17 cellular contexts compared by ENCODE assay signal in genomic region chr6:13419826-13420225, GRCh38.
DNase-seq lines count a peak whose midpoint lies in the region; ATAC-seq and TF ChIP-seq lines count a peak whose summit lies in the region.
"Had no signal": no experiment of that assay in that cellular context is flagged by ENCODE, and none has a peak within 500 bp of the region (broad histone marks: within the 10 kb centered on the region; RNA-seq: fewer than 3 reads in every experiment).

No MANE protein-coding gene starts in this region.

- POLR2A ChIA-PET in GM10248 (lab: Yijun Ruan, JAX): no interaction called here

- H3K9me3 Mint-ChIP-seq in activated naive CD8-positive, alpha-beta T cell (ENCODE audit: low read depth): peaks cover 3% of the 10 kb centered on the region
- no peaks in the 10 kb centered on the region for H3K9me3 Mint-ChIP-seq in immature natural killer cell
- peaks cover 5% of the 10 kb centered on the region for H3K9me3 Mint-ChIP-seq in stimulated activated memory B cell treated with anti-CD40 and anti-IgM and Interleukin-4, amounts not matched to agents 10 μg/mL and 1 μg/mL and 100 μg/mL, for 72 hours
- H3K9me3 Mint-ChIP-seq: mesothelial cell of epicardium had no signal

- intact Hi-C loops in body of pancreas (cut with DNase I): no loop called here

- H3K4me1 Mint-ChIP-seq in activated naive CD8-positive, alpha-beta T cell (ENCODE audit: low read depth): peaks cover 27% of the 10 kb centered on the region
- peaks cover 90 to 98% of the 10 kb centered on the region in 2 donors for H3K4me1 Mint-ChIP-seq in immature natural killer cell
- H3K4me1 Mint-ChIP-seq in stimulated activated memory B cell treated with anti-CD40 and anti-IgM and Interleukin-4, amounts not matched to agents 10 μg/mL and 1 μg/mL and 100 μg/mL, for 72 hours: peaks cover 23% of the 10 kb centered on the region

- ATAC-seq in stimulated activated memory B cell treated with anti-CD40 and anti-IgM and Interleukin-4, amounts not matched to agents 10 μg/mL and 1 μg/mL and 100 μg/mL, for 72 hours: no peak
- ATAC-seq in body of pancreas: no peak
- ATAC-seq: activated T-cell treated with anti-CD3 and anti-CD28 coated beads, Interleukin-2, amount 50 U/mL, for 72 hours had no signal

- H3K4me1 ChIP-seq in SJCRH30 (no peaks in the 10 kb centered on the region), body of pancreas (peaks cover 34% of the 10 kb centered on the region)

- H3K27ac Mint-ChIP-seq in activated naive CD8-positive, alpha-beta T cell: no peak overlapping the region
- H3K27ac Mint-ChIP-seq in immature natural killer cell: peak overlapping the region; percentile 43 to 99 (median 88)
- peak overlapping the region; percentile 81 for H3K27ac Mint-ChIP-seq in stimulated activated memory B cell treated with anti-CD40 and anti-IgM and Interleukin-4, amounts not matched to agents 10 μg/mL and 1 μg/mL and 100 μg/mL, for 72 hours
- H3K27ac Mint-ChIP-seq: activated CD4-positive, alpha-beta T cell treated with anti-CD3 and anti-CD28 coated beads, Interleukin-2, amount 10 ng/mL, durations not matched to agents 24 days and 14 days; activated T-cell treated with anti-CD3 and anti-CD28 coated beads, Interleukin-2, amount 50 U/mL, for 72 hours had no signal

- H3K27ac ChIP-seq in SJCRH30 (no peak overlapping the region), body of pancreas (no peak overlapping the region)
- H3K27ac ChIP-seq: epithelial cell of prostate had no signal

- H3K4me3 ChIP-seq in SJCRH30 (no peak overlapping the region), body of pancreas (no peak overlapping the region)
- H3K4me3 ChIP-seq: smooth muscle cell had no signal

- peaks cover 10% of the 10 kb centered on the region for H3K36me3 Mint-ChIP-seq in activated naive CD8-positive, alpha-beta T cell
- H3K36me3 Mint-ChIP-seq in immature natural killer cell: peaks cover 7 to 28% (median 18%) of the 10 kb centered on the region in 3 donors
- peaks cover 21% of the 10 kb centered on the region for H3K36me3 Mint-ChIP-seq in stimulated activated memory B cell treated with anti-CD40 and anti-IgM and Interleukin-4, amounts not matched to agents 10 μg/mL and 1 μg/mL and 100 μg/mL, for 72 hours
- H3K36me3 Mint-ChIP-seq: mesothelial cell of epicardium had no signal

- H3K36me3 ChIP-seq in SJCRH30: no peaks in the 10 kb centered on the region
- no peaks in the 10 kb centered on the region for H3K36me3 ChIP-seq in body of pancreas (replicated peaks in 1 of 2; ENCODE audit: insufficient read depth in 1 of 2, low read depth in 2 of 2)

- H3K9me3 ChIP-seq in SJCRH30 (replicated peaks): no peaks in the 10 kb centered on the region
- H3K9me3 ChIP-seq in body of pancreas: no peaks in the 10 kb centered on the region

- no peaks in the 10 kb centered on the region for H3K27me3 Mint-ChIP-seq in activated naive CD8-positive, alpha-beta T cell
- H3K27me3 Mint-ChIP-seq in immature natural killer cell (ENCODE audit: low read depth in 3 of 3): peaks cover 0 to 3% (median 2%) of the 10 kb centered on the region in 3 donors
- no peaks in the 10 kb centered on the region for H3K27me3 Mint-ChIP-seq in stimulated activated memory B cell treated with anti-CD40 and anti-IgM and Interleukin-4, amounts not matched to agents 10 μg/mL and 1 μg/mL and 100 μg/mL, for 72 hours
- H3K27me3 Mint-ChIP-seq: activated CD4-positive, alpha-beta T cell treated with anti-CD3 and anti-CD28 coated beads, Interleukin-2, amount 10 ng/mL, durations not matched to agents 24 days and 14 days had no signal

- H3K4me3 Mint-ChIP-seq in activated naive CD8-positive, alpha-beta T cell: peak overlapping the region; percentile 52
- H3K4me3 Mint-ChIP-seq in immature natural killer cell: peak overlapping the region; percentile 68 to 81 (median 76)
- peak overlapping the region; percentile 67 for H3K4me3 Mint-ChIP-seq in stimulated activated memory B cell treated with anti-CD40 and anti-IgM and Interleukin-4, amounts not matched to agents 10 μg/mL and 1 μg/mL and 100 μg/mL, for 72 hours
- H3K4me3 Mint-ChIP-seq: activated CD4-positive, alpha-beta T cell treated with anti-CD3 and anti-CD28 coated beads, Interleukin-2, amount 10 ng/mL, durations not matched to agents 24 days and 14 days; mesothelial cell of epicardium had no signal

- 68 to 81% methylated on average over 10 of the region's 10 CpGs for WGBS in body of pancreas, 2 donors

- no peak for TF ChIP-seq POLR2A in body of pancreas (IDR thresholded peaks at IDR 0.05)

- CTCF ChIA-PET in GM10248 (lab: Yijun Ruan, JAX): interaction anchor here (0.6 to 3.3 kb wide), 4 partner anchors 9 to 36 kb away, joined by 3 to 14 read pairs (median 4); no protein-coding TSS in a partner anchor

- H3K27me3 ChIP-seq in SJCRH30 (no peaks in the 10 kb centered on the region), body of pancreas (no peaks in the 10 kb centered on the region)

- DNase-seq in GM10248 (ENCODE audit: extremely low spot score): no peak
- DNase-seq in immature natural killer cell: no peak
- no peak for DNase-seq in SJCRH30
- no peak for DNase-seq in HPDE6-E6E7 (ENCODE audit: extremely low spot score)
- DNase-seq in activated T-cell treated with anti-CD3 and anti-CD28 coated beads, Interleukin-2, amount 50 U/mL, for 1 hour: no peak
- no peak for DNase-seq in body of pancreas
- DNase-seq: activated CD4-positive, alpha-beta T cell treated with anti-CD3 and anti-CD28 coated beads, Interleukin-2, amount 10 ng/mL, durations not matched to agents 24 days and 14 days; activated T-cell treated with anti-CD3 and anti-CD28 coated beads, Interleukin-2, amount 50 U/mL, for 72 hours; DMS 273 treated with DMSO at 0.1 percent for 48 hours; NCI-H1436 treated with DMSO at 0.1 percent for 48 hours; SHP77 treated with DMSO at 0.1 percent for 48 hours; stimulated activated naive CD4-positive, alpha-beta T cell had no signal

- peak; percentile 4 for TF ChIP-seq CTCF in GM10248 (IDR thresholded peaks at IDR 0.05; ENCODE audit: control extremely low read depth, extremely low read depth, low read depth, missing control alignments)
- TF ChIP-seq CTCF in body of pancreas (IDR thresholded peaks at IDR 0.05): no peak
